8 cellular contexts compared by ENCODE assay signal in the genomic region with DNA sequence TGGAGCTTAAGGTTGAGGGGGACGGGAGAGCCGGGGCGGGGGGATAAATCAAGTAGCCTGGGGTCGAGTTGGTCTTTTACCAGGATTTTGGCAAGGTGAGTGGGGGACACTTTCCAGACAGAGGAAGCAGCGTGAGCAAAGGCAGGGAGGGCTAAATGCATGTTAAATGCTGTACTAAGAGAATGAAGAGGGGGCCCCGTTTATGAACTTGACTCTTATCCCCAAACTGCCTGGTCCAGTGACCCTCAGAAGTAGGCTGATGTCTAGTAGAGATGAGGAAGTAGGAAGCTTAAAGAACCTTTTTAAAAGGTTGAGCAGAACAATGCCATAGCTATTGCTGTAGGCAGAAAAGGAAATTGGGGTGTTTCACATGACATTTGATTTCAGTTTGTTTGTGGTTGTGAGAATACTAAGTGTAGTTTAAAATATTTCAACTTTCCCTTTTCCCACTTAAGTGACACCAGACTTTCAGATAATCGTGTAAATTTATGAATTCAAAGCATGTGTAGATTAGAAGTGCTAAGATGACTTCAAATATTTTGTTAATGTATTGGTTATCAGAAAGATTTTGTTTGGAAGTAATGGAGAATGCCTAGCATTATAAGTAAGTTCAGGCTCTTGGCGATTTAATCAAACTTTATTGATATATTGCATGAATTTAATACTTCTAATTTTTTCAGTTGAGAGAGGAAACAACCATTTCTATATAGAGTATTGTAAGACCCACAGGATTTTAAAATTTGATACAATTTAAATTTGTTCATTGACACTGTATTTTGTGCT. TPM values are rescaled to one million over a fixed set of nuclear protein-coding genes. Genes with fewer than 3 reads are reported as not detected.
A peak's percentile ranks its signal among the peaks of the same experiment; 100 is the strongest.
DNase-seq lines count a peak whose midpoint lies in the region; ATAC-seq and TF ChIP-seq lines count a peak whose summit lies in the region.

No MANE protein-coding gene starts in this region.

- H3K9me3 ChIP-seq in heart left ventricle, result no peaks in the 10 kb centered on the region
- no peaks in the 10 kb centered on the region for H3K9me3 ChIP-seq in SJSA1 (replicated peaks)

- no peaks in the 10 kb centered on the region for H3K36me3 ChIP-seq in heart left ventricle
- peaks cover 6% of the 10 kb centered on the region; the same call in 1 of the 2 replicates for H3K36me3 ChIP-seq in SJSA1

- H3K9me3 Mint-ChIP-seq in naive B cell, result no peaks in the 10 kb centered on the region

- H3K27ac Mint-ChIP-seq in naive B cell, result peak overlapping the region; percentile 98 to 100 (median 99)

- WGBS in heart left ventricle, 4 donors, result 13 to 22% (median 17%) methylated on average over 8 of the region's 8 CpGs

- H3K27me3 ChIP-seq in heart left ventricle (no peaks in the 10 kb centered on the region), SJSA1 (replicated peaks) (no peaks in the 10 kb centered on the region)

- ATAC-seq in heart left ventricle, result peak in 1 of 4 donors; percentile 16
- no peak for ATAC-seq in left ventricle myocardium superior
- ATAC-seq in HG02938 (IDR thresholded peaks at IDR 0.05; ENCODE audit: unreplicated experiment), result peak; percentile 36
- ATAC-seq in naive B cell (ENCODE audit: low read depth in 2 of 2), result peak; percentile 40 to 47
- no peak for ATAC-seq in HG03354 (IDR thresholded peaks at IDR 0.05; ENCODE audit: poor library complexity, severe bottlenecking, unreplicated experiment)

- no peak for TF ChIP-seq CTCF in heart left ventricle (IDR thresholded peaks at IDR 0.05)

- H3K4me3 ChIP-seq in heart left ventricle (peak overlapping the region; percentile 6 to 94 (median 84)), SJSA1 (peak overlapping the region; percentile 90)

- DNase-seq in heart left ventricle, result peak in 1 of 5 donors; percentile 8
- DNase-seq in left ventricle myocardium superior, result no peak
- DNase-seq in SJSA1 (ENCODE audit: low read depth in 1 of 2, low spot score in 2 of 2), result peak in 1 of 2 experiments; percentile 38
- DNase-seq in dermis microvascular lymphatic vessel endothelial cell (ENCODE audit: low read depth in 2 of 2), result peak; percentile 28 to 65
- DNase-seq in naive B cell, result peak; percentile 77
- no peak for DNase-seq in T-helper 9 cell

- H3K4me1 ChIP-seq in heart left ventricle (peaks cover 3 to 58% (median 31%) of the 10 kb centered on the region in 12 donors), SJSA1 (replicated peaks) (peaks cover 12% of the 10 kb centered on the region; the same call in 1 of the 2 replicates)

- H3K4me3 Mint-ChIP-seq in naive B cell, result peak overlapping the region; percentile 97 to 100 (median 98)

- H3K4me1 Mint-ChIP-seq in naive B cell, result peaks cover 38 to 59% (median 53%) of the 10 kb centered on the region in 3 donors

- H3K27me3 Mint-ChIP-seq in naive B cell, result no peaks in the 10 kb centered on the region

- TF ChIP-seq POLR2A in heart left ventricle (IDR thresholded peaks at IDR 0.05), result no peak

- peaks cover 9 to 18% of the 10 kb centered on the region in 2 donors for H3K36me3 Mint-ChIP-seq in naive B cell

- intact Hi-C loops in heart left ventricle (cut with DNase I), result loop anchor here in 3 of 10 donors (5.0 to 10.0 kb wide), 4 partner anchors 88 to 132 kb away; a partner anchor contains a TSS
- intact Hi-C loops in left ventricle myocardium superior (cut with micrococcal nuclease), result no loop called here

- peak overlapping the region; percentile 33 to 97 (median 96) for H3K27ac ChIP-seq in heart left ventricle
- H3K27ac ChIP-seq in SJSA1, result peak overlapping the region; percentile 91; the same call in 1 of the 2 replicates

RNA-seq across cellular contexts. Expression of a gene that starts 1.8 kb away (rescaled TPM):
- total RNA-seq in heart left ventricle (10 to 100 TPM in 2 of 9 donors, 1 to 10 TPM in 7; 4.3 to 16.0 (median 6.1) TPM), left ventricle myocardium superior (5.6 TPM), dermis microvascular lymphatic vessel endothelial cell (8.6 and 23.3 TPM in 2 replicates)
- polyA plus RNA-seq in heart left ventricle (1 to 10 TPM; 1.4 to 2.8 TPM), naive B cell (ENCODE audit: low read depth in 6 of 6) (100 to 1,000 TPM in 3 of 6 donors, 10 to 100 TPM in 3; 30.1 to 125 (median 106) TPM)
- total RNA-seq in SJSA1 (2014; rRNA removed; shearing (Covaris generic)), result 3.2 and 7.1 TPM in 2 replicates

Comparison
In these comparisons a context has a peak if more than half of its experiments do, and no peak if none do; other contexts are left out.
1. ATAC-seq: peak in HG02938 (single experiment) and naive B cell (2 of 2); none in left ventricle myocardium superior (single experiment) and HG03354 (single experiment).
2. DNase-seq: peak in dermis microvascular lymphatic vessel endothelial cell (2 of 2) and naive B cell (single experiment); none in left ventricle myocardium superior (single experiment) and T-helper 9 cell (single experiment).